32 cellular contexts compared by ENCODE assay signal in the genomic region with DNA sequence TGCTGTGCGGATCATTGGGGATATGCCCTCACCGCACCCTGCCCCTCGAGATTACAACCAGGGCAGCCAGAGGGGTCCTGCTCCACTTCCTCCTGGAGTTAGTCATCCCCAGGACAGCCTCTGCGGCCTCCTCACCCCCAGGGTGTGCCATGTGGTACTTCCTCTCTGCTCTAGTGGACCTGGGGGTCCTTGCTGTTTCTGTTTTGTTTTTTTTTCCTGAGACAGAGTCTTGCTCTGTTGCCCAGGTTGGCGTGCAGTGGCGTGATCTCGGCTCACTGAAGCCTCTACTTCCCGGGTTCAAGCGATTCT. TPM values are rescaled to one million over a fixed set of nuclear protein-coding genes. Genes with fewer than 3 reads are reported as not detected.
DNase-seq lines count a peak whose midpoint lies in the region; ATAC-seq and TF ChIP-seq lines count a peak whose summit lies in the region.
"Had no signal": no experiment of that assay in that cellular context is flagged by ENCODE, and none has a peak within 500 bp of the region (broad histone marks: within the 10 kb centered on the region; RNA-seq: fewer than 3 reads in every experiment).

No MANE protein-coding gene starts in this region.

- H3K9me2 ChIP-seq in SK-N-SH = no peaks in the 10 kb centered on the region

- H3K36me3 ChIP-seq in SK-N-SH (replicated peaks in 1 of 2; ENCODE audit: control insufficient read depth in 1 of 2, insufficient read depth in 2 of 2, low read length in 1 of 2) (no peaks in the 10 kb centered on the region), spleen (no peaks in the 10 kb centered on the region), endodermal cell (ENCODE audit: control insufficient read depth, insufficient read depth, low read length) (no peaks in the 10 kb centered on the region)
- H3K36me3 ChIP-seq: gastroesophageal sphincter, pancreas, SJSA1, vagina had no signal

- H3K79me2 ChIP-seq in SK-N-SH (ENCODE audit: insufficient read depth) = no peaks in the 10 kb centered on the region

- no peaks in the 10 kb centered on the region for H3F3A ChIP-seq in SK-N-SH (replicated peaks; ENCODE audit: insufficient read depth)

- TF ChIP-seq POLR2A in NB4 (IDR thresholded peaks at IDR 0.05; ENCODE audit: extremely low read depth, insufficient read length) (no peak), spleen (IDR thresholded peaks at IDR 0.05) (no peak)

- no peak overlapping the region for H3K4me3 ChIP-seq in SK-N-SH (ENCODE audit: low read depth in 2 of 2, low read length in 1 of 2)
- H3K4me3 ChIP-seq in NB4 (ENCODE audit: low read depth, low read length) = no peak overlapping the region
- H3K4me3 ChIP-seq in spleen = peak overlapping the region in 1 of 8 donors; percentile 10
- no peak overlapping the region for H3K4me3 ChIP-seq in endodermal cell (ENCODE audit: low read length)
- H3K4me3 ChIP-seq: gastroesophageal sphincter, pancreas, SJSA1, vagina had no signal

- H3K27ac Mint-ChIP-seq in endodermal cell = no peak overlapping the region
- H3K27ac Mint-ChIP-seq: activated CD4-positive, alpha-beta memory T cell treated with anti-CD3 and anti-CD28 coated beads for 36 hours; activated naive CD8-positive, alpha-beta T cell treated with anti-CD3 and anti-CD28 coated beads for 36 hours; activated T-helper 2 cell treated with anti-CD3 and anti-CD28 coated beads, Interferon-gamma antibody, Interleukin-2, Interleukin-4, amounts not matched to agents 10 μg/mL and 5 μg/mL and 100 μg/mL, durations not matched to agents 14 hours and 24 hours and 36 hours; CD4-positive, alpha-beta memory T cell; immature natural killer cell; nephron; stimulated activated effector memory CD8-positive, alpha-beta T cell treated with anti-CD3 and anti-CD28 coated beads, Interleukin-12 subunit alpha, Interleukin-12 subunit beta, amount 100 ng/mL, for 72 hours; T-helper 1 cell treated with Interleukin-12 subunit alpha and Interleukin-12 subunit beta and Interleukin-4 antibody, amounts not matched to agents 30 μg/mL and 1 μg/mL, for 36 hours had no signal

- no peak overlapping the region for H3K4me2 ChIP-seq in SK-N-SH

- H3K27me3 ChIP-seq in SK-N-SH (ENCODE audit: insufficient read depth) (no peaks in the 10 kb centered on the region), spleen (replicated peaks in 1 of 7) (no peaks in the 10 kb centered on the region), endodermal cell (ENCODE audit: control insufficient read depth, insufficient read depth, low read length, poor library complexity, severe bottlenecking) (no peaks in the 10 kb centered on the region), foreskin keratinocyte (no peaks in the 10 kb centered on the region)
- H3K27me3 ChIP-seq: gastroesophageal sphincter, pancreas, SJSA1, vagina had no signal

- H4K20me1 ChIP-seq in SK-N-SH (ENCODE audit: insufficient read depth) = no peaks in the 10 kb centered on the region

- POLR2A ChIA-PET in SK-N-SH (lab: Yijun Ruan, JAX) = no interaction called here

- WGBS in SK-N-SH (ENCODE audit: low lambda C conversion rate) = 38% methylated on average over 8 of the region's 9 CpGs
- WGBS in spleen, 5 donors = 60 to 80% (median 65%) methylated on average over 9 of the region's 9 CpGs
- 85 to 92% methylated on average over 8 to 9 of the region's 9 CpGs for WGBS in endodermal cell (ENCODE audit: insufficient coverage in 1 of 2, insufficient read length in 1 of 2), 2 experiments

- intact Hi-C loops in spleen (cut with DNase I; ENCODE audit: low total_unique reads) = no loop called here

- H3K4me1 ChIP-seq in SK-N-SH (ENCODE audit: control insufficient read depth in 1 of 2, insufficient read depth in 2 of 2, low read depth in 1 of 2, low read length in 1 of 2) (no peaks in the 10 kb centered on the region), spleen (peaks cover 0 to 77% (median 11%) of the 10 kb centered on the region in 6 donors), endodermal cell (ENCODE audit: control insufficient read depth, insufficient read depth, low read length) (no peaks in the 10 kb centered on the region), foreskin keratinocyte (no peaks in the 10 kb centered on the region)
- H3K4me1 ChIP-seq: gastroesophageal sphincter, pancreas, SJSA1, vagina had no signal

- H3K36me3 Mint-ChIP-seq in endodermal cell (ENCODE audit: low read depth) = peaks cover 2% of the 10 kb centered on the region
- H3K36me3 Mint-ChIP-seq: activated CD4-positive, alpha-beta memory T cell treated with anti-CD3 and anti-CD28 coated beads for 36 hours; activated naive CD8-positive, alpha-beta T cell treated with anti-CD3 and anti-CD28 coated beads for 36 hours; CD4-positive, alpha-beta memory T cell; immature natural killer cell; stimulated activated effector memory CD8-positive, alpha-beta T cell treated with anti-CD3 and anti-CD28 coated beads, Interleukin-12 subunit alpha, Interleukin-12 subunit beta, amount 100 ng/mL, for 72 hours had no signal

- no peak for TF ChIP-seq EP300 in SK-N-SH (IDR thresholded peaks at IDR 0.05; ENCODE audit: borderline replicate concordance in 1 of 2, low read depth in 1 of 2, low read length in 1 of 2)

- peak; percentile 8 for DNase-seq in SK-N-SH
- DNase-seq in NB4 (ENCODE audit: low read depth) = peak; percentile 94
- DNase-seq in islet precursor cell = peak; percentile 38
- peak; percentile 76 for DNase-seq in spleen
- no peak for DNase-seq in endodermal cell
- DNase-seq in NCI-H1105 (lab: John Stamatoyannopoulos, UW) = no peak
- DNase-seq in foreskin keratinocyte = no peak
- DNase-seq: activated CD4-positive, alpha-beta memory T cell treated with anti-CD3 and anti-CD28 coated beads for 36 hours; activated naive CD8-positive, alpha-beta T cell treated with anti-CD3 and anti-CD28 coated beads for 36 hours; caudate nucleus; CD4-positive, alpha-beta memory T cell; DMS 273 treated with DMSO at 0.1 percent for 48 hours; immature natural killer cell; Karpas-422; NCI-H1092 treated with DMSO at 0.1 percent for 48 hours; NCI-H2029; NCI-H526 treated with DMSO at 0.1 percent for 48 hours; stimulated activated CD4-positive, alpha-beta T cell treated with anti-CD3 and anti-CD28 coated beads, Interleukin-4, amount 100 ng/mL, for 24 hours had no signal

- no peaks in the 10 kb centered on the region for H3K4me1 Mint-ChIP-seq in endodermal cell
- H3K4me1 Mint-ChIP-seq: activated naive CD8-positive, alpha-beta T cell treated with anti-CD3 and anti-CD28 coated beads for 36 hours; CD4-positive, alpha-beta memory T cell; immature natural killer cell; nephron; stimulated activated effector memory CD8-positive, alpha-beta T cell treated with anti-CD3 and anti-CD28 coated beads, Interleukin-12 subunit alpha, Interleukin-12 subunit beta, amount 100 ng/mL, for 72 hours had no signal

- peaks cover 2% of the 10 kb centered on the region for H3K27me3 Mint-ChIP-seq in endodermal cell (ENCODE audit: insufficient read depth)
- H3K27me3 Mint-ChIP-seq: activated naive CD8-positive, alpha-beta T cell treated with anti-CD3 and anti-CD28 coated beads for 36 hours had no signal

- no peak overlapping the region for H3K27ac ChIP-seq in SK-N-SH (ENCODE audit: low read depth in 2 of 2, low read length in 1 of 2)
- peak overlapping the region in 7 of 8 donors; percentile 0 to 81 (median 61) for H3K27ac ChIP-seq in spleen
- no peak overlapping the region for H3K27ac ChIP-seq in endodermal cell (ENCODE audit: low read depth, low read length)
- H3K27ac ChIP-seq in foreskin keratinocyte = no peak overlapping the region
- H3K27ac ChIP-seq: 22Rv1, gastroesophageal sphincter, pancreas, SJSA1, vagina had no signal

- ATAC-seq in SK-N-SH treated with all-trans-retinoic acid at 6 μM for 48 hours (no peak), foreskin keratinocyte (no peak)
- ATAC-seq: stimulated activated effector memory CD8-positive, alpha-beta T cell treated with anti-CD3 and anti-CD28 coated beads, Interleukin-12 subunit alpha, Interleukin-12 subunit beta, amount 100 ng/mL, for 72 hours had no signal

- no peak overlapping the region for H3K4me3 Mint-ChIP-seq in endodermal cell
- H3K4me3 Mint-ChIP-seq: activated CD4-positive, alpha-beta memory T cell treated with anti-CD3 and anti-CD28 coated beads for 36 hours; activated naive CD8-positive, alpha-beta T cell treated with anti-CD3 and anti-CD28 coated beads for 36 hours; CD4-positive, alpha-beta memory T cell; immature natural killer cell; nephron; stimulated activated effector memory CD8-positive, alpha-beta T cell treated with anti-CD3 and anti-CD28 coated beads, Interleukin-12 subunit alpha, Interleukin-12 subunit beta, amount 100 ng/mL, for 72 hours; T-helper 1 cell treated with Interleukin-12 subunit alpha and Interleukin-12 subunit beta and Interleukin-4 antibody, amounts not matched to agents 30 μg/mL and 1 μg/mL, for 36 hours had no signal

- peaks cover 16% of the 10 kb centered on the region for H3K9me3 Mint-ChIP-seq in endodermal cell

- TF ChIP-seq RAD21 in SK-N-SH (IDR thresholded peaks at IDR 0.05; ENCODE audit: low read length) = no peak

- CTCF ChIA-PET in SK-N-SH (lab: Yijun Ruan, JAX) = interaction anchor here (1.5 kb wide), 1 partner anchor 24 kb away, joined by 3 read pairs; no protein-coding TSS in a partner anchor

- no peak overlapping the region for H3K9ac ChIP-seq in SK-N-SH
- no peak overlapping the region for H3K9ac ChIP-seq in endodermal cell (ENCODE audit: extremely low read depth, low read length, poor library complexity, severe bottlenecking)

- no peak overlapping the region for H2AFZ ChIP-seq in SK-N-SH (ENCODE audit: low read depth)

- no peak for TF ChIP-seq CTCF in SK-N-SH (IDR thresholded peaks at IDR 0.05)
- TF ChIP-seq CTCF in NB4 (IDR thresholded peaks at IDR 0.05; ENCODE audit: low read depth, low read length) = no peak
- TF ChIP-seq CTCF in spleen (IDR thresholded peaks at IDR 0.05 in 8 of 11, conservative IDR thresholded peaks at IDR 0.05 in 3 of 11) = no peak
- TF ChIP-seq CTCF in endodermal cell (conservative IDR thresholded peaks at IDR 0.05) = no peak
- no peak for TF ChIP-seq CTCF in foreskin keratinocyte (conservative IDR thresholded peaks at IDR 0.05)

- H3K9me3 ChIP-seq in SK-N-SH (no peaks in the 10 kb centered on the region), spleen (peaks cover 0 to 24% (median 18%) of the 10 kb centered on the region in 8 donors), endodermal cell (ENCODE audit: control insufficient read depth, low read length) (peaks cover 4% of the 10 kb centered on the region)
- H3K9me3 ChIP-seq: pancreas, SJSA1, vagina had no signal

RNA-seq across cellular contexts. Expression of gene FCN1, which starts 5.2 kb away (rescaled TPM):
- polyA plus RNA-seq in SK-N-SH (2012; rRNA removed) (not detected in 2 replicates), spleen (10 to 100 TPM in 2 of 3 donors, 1 to 10 TPM in 1; 5.2 to 30.0 (median 21.9) TPM), foreskin keratinocyte (not detected in 2 replicates)
- not detected in 2 replicates for polyA plus RNA-seq in SK-N-SH (2012; cell fraction: cytosol; rRNA removed)
- polyA plus RNA-seq in SK-N-SH (2012; cell fraction: nucleus; rRNA removed) = not detected in 2 replicates
- total RNA-seq in spleen (100 to 1,000 TPM in 3 of 7 donors, 10 to 100 TPM in 4; 33.1 to 209 (median 77.5) TPM), endodermal cell (not detected), foreskin keratinocyte (not detected in 2 replicates)
- not detected for polyA plus RNA-seq in endodermal cell (2013, experiment 1 of 2)
- polyA plus RNA-seq in endodermal cell (2013, experiment 2 of 2) = not detected
- total RNA-seq: activated CD4-positive, alpha-beta memory T cell treated with anti-CD3 and anti-CD28 coated beads for 36 hours; activated naive CD8-positive, alpha-beta T cell treated with anti-CD3 and anti-CD28 coated beads for 36 hours; activated T-helper 2 cell treated with anti-CD3 and anti-CD28 coated beads, Interferon-gamma antibody, Interleukin-2, Interleukin-4, amounts not matched to agents 10 μg/mL and 5 μg/mL and 100 μg/mL, durations not matched to agents 14 hours and 24 hours and 36 hours; astrocyte; dermis microvascular lymphatic vessel endothelial cell; SJSA1 had no signal

RNA-seq across cellular contexts. Expression of gene FCN2, which starts 42.3 kb away (rescaled TPM):
- not detected in 2 replicates for polyA plus RNA-seq in SK-N-SH (2012; rRNA removed)
- polyA plus RNA-seq in SK-N-SH (2012; cell fraction: cytosol; rRNA removed) = not detected in 2 replicates
- not detected in 2 replicates for polyA plus RNA-seq in SK-N-SH (2012; cell fraction: nucleus; rRNA removed)
- 1 to 10 TPM in 4 of 7 donors, under 1 TPM in 2, not detected in 1; 0.65 to 7.6 (median 1.9) TPM for total RNA-seq in spleen
- polyA plus RNA-seq in spleen = 1 to 10 TPM in 2 of 3 donors, under 1 TPM in 1; 0.38 to 3.7 (median 1.0) TPM
- total RNA-seq in endodermal cell = not detected
- polyA plus RNA-seq in endodermal cell (2013, experiment 1 of 2) = not detected
- not detected for polyA plus RNA-seq in endodermal cell (2013, experiment 2 of 2)
- total RNA-seq in foreskin keratinocyte = not detected in 2 replicates
- not detected in 2 replicates for polyA plus RNA-seq in foreskin keratinocyte
- total RNA-seq: activated CD4-positive, alpha-beta memory T cell treated with anti-CD3 and anti-CD28 coated beads for 36 hours; activated naive CD8-positive, alpha-beta T cell treated with anti-CD3 and anti-CD28 coated beads for 36 hours; activated T-helper 2 cell treated with anti-CD3 and anti-CD28 coated beads, Interferon-gamma antibody, Interleukin-2, Interleukin-4, amounts not matched to agents 10 μg/mL and 5 μg/mL and 100 μg/mL, durations not matched to agents 14 hours and 24 hours and 36 hours; astrocyte; CD4-positive, alpha-beta memory T cell; dermis microvascular lymphatic vessel endothelial cell; gastroesophageal sphincter; mononuclear cell; SJSA1; temporal lobe; vagina had no signal
- polyA plus RNA-seq: CD4-positive, alpha-beta memory T cell; immature natural killer cell had no signal

Comparison
In these comparisons a context has a peak if more than half of its experiments do, and no peak if none do; other contexts are left out.
1. DNase-seq: peak in SK-N-SH (single experiment), NB4 (single experiment), islet precursor cell (single experiment) and spleen (single experiment); none in endodermal cell (single experiment), NCI-H1105 (single experiment) and foreskin keratinocyte (0 of 2).
2. H3K27ac ChIP-seq: peak in spleen (7 of 8); none in SK-N-SH (0 of 2), endodermal cell (single experiment) and foreskin keratinocyte (single experiment).
3. RNA of gene FCN1, which starts 5.2 kb away (total RNA-seq): 33.1 to 209 TPM in spleen; not detected in endodermal cell and not detected in foreskin keratinocyte; every median in the first group is over 10 times any median in the second.